In the genomic region with DNA sequence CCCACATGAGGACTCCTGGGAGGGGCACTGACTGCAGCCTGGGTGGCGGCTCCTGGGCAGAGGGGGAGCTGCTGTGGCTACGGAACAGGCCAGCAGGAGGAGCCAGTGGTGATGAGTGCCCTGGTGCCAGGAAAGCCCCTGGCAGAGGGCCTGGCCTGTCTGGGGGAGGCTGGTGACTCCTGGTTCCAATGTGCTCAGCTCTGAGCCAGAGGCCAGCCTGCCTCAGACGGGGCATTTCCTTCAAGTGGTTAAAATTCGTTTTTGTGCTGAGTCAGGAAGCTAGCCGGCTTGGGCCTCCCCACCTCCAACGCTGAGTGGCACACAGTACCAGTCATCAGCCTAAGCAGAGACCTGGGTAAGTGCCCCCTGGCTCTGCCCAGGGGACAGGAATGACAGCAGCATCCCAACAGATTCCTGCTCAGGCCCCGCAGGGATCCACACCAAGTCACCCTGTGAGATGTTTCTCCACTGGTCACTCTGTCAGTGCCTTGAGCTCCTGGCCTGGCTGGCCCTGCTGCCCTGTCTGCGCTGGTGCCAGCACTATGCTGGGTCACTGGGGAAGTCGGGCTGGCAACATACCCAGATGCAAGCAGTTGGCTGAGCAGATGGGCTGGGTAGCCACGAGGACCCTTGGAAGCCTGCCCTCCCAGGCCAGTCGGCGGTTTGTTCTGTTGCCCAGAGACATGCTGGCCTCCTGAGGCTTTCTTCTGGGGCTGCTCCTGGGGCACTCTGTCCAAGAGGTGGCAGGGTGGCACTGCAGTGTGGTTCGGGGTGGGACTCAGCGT, we compare ENCODE assay signal across 1 cellular context.
TF ChIP-seq lines count a peak whose summit lies in the region.

No MANE protein-coding gene starts in this region.

TF ChIP-seq in endothelial cell of umbilical vein, 7 proteins besides CTCF, POLR2A, EP300 and RAD21 (continued from another document):
- TF ChIP-seq GATA2 (IDR thresholded peaks at IDR 0.05; ENCODE audit: insufficient read depth, insufficient read length, low read depth, low read length) = no peak
- TF ChIP-seq MYC (IDR thresholded peaks at IDR 0.05; ENCODE audit: low read depth, low read length) = no peak
